2 cellular contexts compared by ENCODE assay signal in genomic region chr14:104104006-104104901, GRCh38.
TF ChIP-seq lines count a peak whose summit lies in the region.

No MANE protein-coding gene starts in this region.

TF ChIP-seq in HepG2, 621 proteins besides CTCF, POLR2A, EP300 and RAD21:
- TF ChIP-seq MIER2 (CRISPR knock-in tag; IDR thresholded peaks at IDR 0.05) (no peak), ZNF567 (CRISPR knock-in tag; IDR thresholded peaks at IDR 0.05; ENCODE audit: borderline replicate concordance) (no peak), ZNF674 (CRISPR knock-in tag; IDR thresholded peaks at IDR 0.05; ENCODE audit: low read depth) (no peak), GMEB1 (CRISPR knock-in tag; IDR thresholded peaks at IDR 0.05; ENCODE audit: borderline replicate concordance) (no peak), GFI1 (CRISPR knock-in tag; IDR thresholded peaks at IDR 0.05; ENCODE audit: borderline replicate concordance) (no peak), REXO4 (CRISPR knock-in tag; IDR thresholded peaks at IDR 0.05; ENCODE audit: borderline replicate concordance) (no peak), ZNF282 (IDR thresholded peaks at IDR 0.05; ENCODE audit: partially characterized antibody) (no peak), POGZ (CRISPR knock-in tag; IDR thresholded peaks at IDR 0.05) (no peak), ZBTB21 (CRISPR knock-in tag; IDR thresholded peaks at IDR 0.05) (no peak), ZNF792 (CRISPR knock-in tag; IDR thresholded peaks at IDR 0.05) (no peak), ZNF501 (CRISPR knock-in tag; IDR thresholded peaks at IDR 0.05) (no peak), RBAK (CRISPR knock-in tag; IDR thresholded peaks at IDR 0.05) (no peak), NFIB (CRISPR knock-in tag; IDR thresholded peaks at IDR 0.05; ENCODE audit: borderline replicate concordance) (no peak), ATF7-NPFF (CRISPR knock-in tag; IDR thresholded peaks at IDR 0.05; ENCODE audit: low read depth) (no peak), HNRNPL (IDR thresholded peaks at IDR 0.05; ENCODE audit: low read depth, low read length) (no peak), SMAD9 (CRISPR knock-in tag; IDR thresholded peaks at IDR 0.05) (no peak), PAX8 (CRISPR knock-in tag; IDR thresholded peaks at IDR 0.05; ENCODE audit: borderline replicate concordance) (no peak), ZBTB37 (CRISPR knock-in tag; IDR thresholded peaks at IDR 0.05) (no peak), FOXJ3 (CRISPR knock-in tag; IDR thresholded peaks at IDR 0.05; ENCODE audit: borderline replicate concordance) (no peak), NFYC (CRISPR knock-in tag; IDR thresholded peaks at IDR 0.05) (no peak)
TF ChIP-seq in HepG2: peak in this region for 0.

TF ChIP-seq in GM12891, 5 proteins besides CTCF, POLR2A, EP300 and RAD21:
- no peak for TF ChIP-seq POLR2AphosphoS5 (IDR thresholded peaks at IDR 0.05; ENCODE audit: low read depth, low read length)
